8 cellular contexts compared by ENCODE assay signal in genomic region chr17:63696381-63696961, GRCh38. TPM values are rescaled to one million over a fixed set of nuclear protein-coding genes. Genes with fewer than 3 reads are reported as not detected.
A peak's percentile ranks its signal among the peaks of the same experiment; 100 is the strongest.
DNase-seq lines count a peak whose midpoint lies in the region; ATAC-seq, FAIRE-seq and TF ChIP-seq lines count a peak whose summit lies in the region.

No MANE protein-coding gene starts in this region.

- no peaks in the 10 kb centered on the region for H3K9me1 ChIP-seq in endothelial cell of umbilical vein (replicated peaks; ENCODE audit: control insufficient read depth, extremely low read depth, insufficient read depth, low read length)

- peak; percentile 69 for FAIRE-seq in endothelial cell of umbilical vein (lab: Jason Lieb, UNC)

- H3K36me3 ChIP-seq in endothelial cell of umbilical vein (ENCODE audit: control insufficient read depth in 2 of 2, extremely low read depth in 1 of 2, insufficient read depth in 2 of 2, low read length in 2 of 2) (peaks cover 0 to 30% of the 10 kb centered on the region in 2 experiments), parathyroid adenoma (ENCODE audit: control insufficient read depth, insufficient read depth, low read length) (no peaks in the 10 kb centered on the region)

- H3K4me3 ChIP-seq in endothelial cell of umbilical vein (replicated peaks in 1 of 3; ENCODE audit: insufficient read depth in 1 of 3, low read depth in 1 of 3, low read length in 3 of 3) = no peak overlapping the region
- H3K4me3 ChIP-seq in parathyroid adenoma (ENCODE audit: low read depth, low read length) = no peak overlapping the region

- H3K27me3 ChIP-seq in endothelial cell of umbilical vein (ENCODE audit: control insufficient read depth in 2 of 2, insufficient read depth in 2 of 2, low read length in 2 of 2) = no peaks in the 10 kb centered on the region
- no peaks in the 10 kb centered on the region for H3K27me3 ChIP-seq in parathyroid adenoma (ENCODE audit: control insufficient read depth, insufficient read depth, low read length)

- H3K9ac ChIP-seq in endothelial cell of umbilical vein (replicated peaks; ENCODE audit: extremely low read depth, insufficient read depth, low read length) (no peak overlapping the region), parathyroid adenoma (no peak overlapping the region)

- H3K4me2 ChIP-seq in endothelial cell of umbilical vein (ENCODE audit: insufficient read depth, low read length) = no peak overlapping the region
- no peak overlapping the region for H3K4me2 ChIP-seq in parathyroid adenoma (ENCODE audit: low read length)

- H3K4me1 Mint-ChIP-seq in HFFc6 (ENCODE audit: low read depth) = no peaks in the 10 kb centered on the region

- intact Hi-C loops in endothelial cell of umbilical vein (cut with micrococcal nuclease) = loop anchor here (1.0 kb wide), 1 partner anchor 271 kb away; no protein-coding TSS in a partner anchor
- intact Hi-C loops in posterior cingulate gyrus (cut with DNase I) = loop anchor here (5.0 kb wide), 1 partner anchor 74 kb away; the partner anchor contains the start of gene MAP3K3

- peaks cover 18% of the 10 kb centered on the region for H3K4me1 ChIP-seq in endothelial cell of umbilical vein (ENCODE audit: control insufficient read depth, extremely low read depth, insufficient read depth, low read length)
- H3K4me1 ChIP-seq in parathyroid adenoma = peaks cover 4% of the 10 kb centered on the region

- peaks cover 3% of the 10 kb centered on the region; the same call in 1 of the 2 replicates for H3K36me3 Mint-ChIP-seq in HFFc6 (ENCODE audit: low read depth)

- H3K9me3 ChIP-seq in endothelial cell of umbilical vein (replicated peaks; ENCODE audit: control insufficient read depth, insufficient read depth, low read length) = no peaks in the 10 kb centered on the region
- no peaks in the 10 kb centered on the region for H3K9me3 ChIP-seq in parathyroid adenoma (ENCODE audit: control insufficient read depth, low read length)

- no peaks in the 10 kb centered on the region for H3K9me3 Mint-ChIP-seq in HFFc6

- dilution Hi-C loops in endothelial cell of umbilical vein (cut with MboI; ENCODE audit: extremely low pct_ligation_motif_present, low sequenced_read_pairs) = no loop called here

- TF ChIP-seq POLR2A in endothelial cell of umbilical vein (IDR thresholded peaks at IDR 0.05; ENCODE audit: low read depth, low read length) = peak; percentile 31

- peak overlapping the region; percentile 3; the same call in 1 of the 2 replicates for H3K27ac Mint-ChIP-seq in HFFc6

- no peaks in the 10 kb centered on the region for H4K20me1 ChIP-seq in endothelial cell of umbilical vein (replicated peaks; ENCODE audit: control insufficient read depth, extremely low read depth, insufficient read depth, low read length)

- CTCF ChIA-PET in endothelial cell of umbilical vein (lab: Charles Lee) = interaction anchor here (0.9 to 6.6 kb wide), 10 partner anchors 9 to 271 kb away, joined by 3 to 36 read pairs (median 5); no protein-coding TSS in a partner anchor

- peak; percentile 33 for DNase-seq in Caki2 (ENCODE audit: low read depth)
- peak; percentile 11 for DNase-seq in HFFc6
- peak; percentile 58 for DNase-seq in UCSD-AML1 (lab: John Stamatoyannopoulos, UW; ENCODE audit: unreplicated experiment)
- DNase-seq in endothelial cell of umbilical vein (ENCODE audit: low read depth, low spot score) = peak; percentile 61
- no peak for DNase-seq in posterior cingulate gyrus

- in situ Hi-C loops in Caki2 (cut with HindIII; ENCODE audit: low pct_unique_long_range_greater_than_20kb, low sequenced_read_pairs) = no loop called here

- H3K27ac ChIP-seq in endothelial cell of umbilical vein (ENCODE audit: insufficient read depth, low read depth, low read length) = no peak overlapping the region
- peak overlapping the region; percentile 24 for H3K27ac ChIP-seq in parathyroid adenoma

- H3K79me2 ChIP-seq in endothelial cell of umbilical vein (ENCODE audit: control insufficient read depth, insufficient read depth, low read length) (peaks cover 5% of the 10 kb centered on the region), parathyroid adenoma (no peaks in the 10 kb centered on the region)

- ATAC-seq in HG03342 (IDR thresholded peaks at IDR 0.05; ENCODE audit: unreplicated experiment) (no peak), GM18868 (IDR thresholded peaks at IDR 0.05; ENCODE audit: unreplicated experiment) (no peak)

- POLR2A ChIA-PET in endothelial cell of umbilical vein (lab: Charles Lee) = no interaction called here

- no peak overlapping the region for H3K4me3 Mint-ChIP-seq in HFFc6

- H2AFZ ChIP-seq in endothelial cell of umbilical vein (ENCODE audit: low read depth, low read length) (no peak overlapping the region), parathyroid adenoma (no peak overlapping the region)

- TF ChIP-seq CTCF in HFFc6 (IDR thresholded peaks at IDR 0.05) (peak; percentile 70), endothelial cell of umbilical vein (IDR thresholded peaks at IDR 0.05; ENCODE audit: extremely low read depth in 1 of 2, insufficient read depth in 1 of 2, low read depth in 1 of 2, low read length in 2 of 2) (peak; percentile 49 to 69), parathyroid adenoma (IDR thresholded peaks at IDR 0.05) (peak; percentile 45)

- H3K27me3 Mint-ChIP-seq in HFFc6 (ENCODE audit: insufficient read depth) = peaks cover 5% of the 10 kb centered on the region

- no TSS peak for BruUV-seq in endothelial cell of umbilical vein (replicated peaks; lab: Mats Ljungman, UMichigan)

TF ChIP-seq in endothelial cell of umbilical vein, 7 proteins besides CTCF, POLR2A, EP300 and RAD21:
- no peak for TF ChIP-seq MYC (IDR thresholded peaks at IDR 0.05; ENCODE audit: low read depth, low read length)
- TF ChIP-seq POLR2AphosphoS5 (IDR thresholded peaks at IDR 0.05; ENCODE audit: insufficient read depth, low read depth, low read length) = peak; percentile 16
- no peak for TF ChIP-seq EZH2 (IDR thresholded peaks at IDR 0.05; ENCODE audit: borderline replicate concordance, low read depth, low read length, severe bottlenecking)
- no peak for TF ChIP-seq GATA2 (IDR thresholded peaks at IDR 0.05; ENCODE audit: insufficient read depth, insufficient read length, low read depth, low read length)
- TF ChIP-seq FOS (IDR thresholded peaks at IDR 0.05; ENCODE audit: borderline replicate concordance, insufficient read depth, low read length) = no peak

RNA-seq across cellular contexts. Expression of gene LIMD2, which starts 3.5 kb away (rescaled TPM):
- 5.5 and 6.7 TPM in 2 replicates for total RNA-seq in Caki2 (2014; rRNA removed; shearing (Covaris generic); ENCODE audit: low replicate concordance)
- total RNA-seq in HFFc6 (2021; fragmentation: NEBNext Ultra II Directional; extraction: Animal tissue kit (Norgen Biotek cat#: 25700)) = 1 to 10 TPM; 1.7 to 5.8 (median 4.1) TPM
- total RNA-seq in endothelial cell of umbilical vein = 69.0 TPM in 2 replicates
- polyA plus RNA-seq in endothelial cell of umbilical vein = 83.9 and 99.9 TPM in 2 replicates
- 49.3 and 79.2 TPM in 2 replicates for polyA plus RNA-seq in endothelial cell of umbilical vein (2011; cell fraction: cytosol; rRNA removed)
- polyA plus RNA-seq in endothelial cell of umbilical vein (2011; cell fraction: nucleus; rRNA removed) = 178 and 208 TPM in 2 replicates
- 39.9 and 71.5 TPM in 2 replicates for polyA plus RNA-seq in endothelial cell of umbilical vein (2012)
- 19.3 and 23.6 TPM in 2 replicates for polyA minus RNA-seq in endothelial cell of umbilical vein
- polyA minus RNA-seq in endothelial cell of umbilical vein (2011; cell fraction: cytosol; rRNA and poly(A)+ RNA removed) = not detected
- 13.0 and 34.0 TPM in 2 replicates for polyA minus RNA-seq in endothelial cell of umbilical vein (2011; cell fraction: nucleus; rRNA and poly(A)+ RNA removed)

RNA-seq across cellular contexts. Expression of gene STRADA, which starts 45.1 kb away (rescaled TPM):
- total RNA-seq in Caki2 (2014; rRNA removed; shearing (Covaris generic); ENCODE audit: low replicate concordance) = 14.7 and 17.5 TPM in 2 replicates
- 10 to 100 TPM; 18.2 to 24.1 (median 21.6) TPM for total RNA-seq in HFFc6 (2021; fragmentation: NEBNext Ultra II Directional; extraction: Animal tissue kit (Norgen Biotek cat#: 25700))
- total RNA-seq in endothelial cell of umbilical vein = 47.0 and 49.6 TPM in 2 replicates
- polyA plus RNA-seq in endothelial cell of umbilical vein = 53.6 and 55.1 TPM in 2 replicates
- polyA plus RNA-seq in endothelial cell of umbilical vein (2011; cell fraction: cytosol; rRNA removed) = 29.3 and 30.7 TPM in 2 replicates
- 103 and 107 TPM in 2 replicates for polyA plus RNA-seq in endothelial cell of umbilical vein (2011; cell fraction: nucleus; rRNA removed)
- 37.1 and 46.6 TPM in 2 replicates for polyA plus RNA-seq in endothelial cell of umbilical vein (2012)
- 39.6 and 51.0 TPM in 2 replicates for polyA minus RNA-seq in endothelial cell of umbilical vein
- 6.7 TPM for polyA minus RNA-seq in endothelial cell of umbilical vein (2011; cell fraction: cytosol; rRNA and poly(A)+ RNA removed)
- polyA minus RNA-seq in endothelial cell of umbilical vein (2011; cell fraction: nucleus; rRNA and poly(A)+ RNA removed) = 37.4 and 55.2 TPM in 2 replicates

Comparison
In these comparisons a context has a peak if more than half of its experiments do, and no peak if none do; other contexts are left out.
1. DNase-seq: peak in Caki2 (single experiment), HFFc6 (single experiment), UCSD-AML1 (single experiment) and endothelial cell of umbilical vein (single experiment); none in posterior cingulate gyrus (0 of 10).
2. Peak in every context shown above with its lines, with median percentiles within 50 percentile points of each other: CTCF ChIP-seq.